8 cellular contexts compared by ENCODE assay signal in genomic region chr1:214394569-214394968, GRCh38.
DNase-seq lines count a peak whose midpoint lies in the region; FAIRE-seq and TF ChIP-seq lines count a peak whose summit lies in the region.
"Not testable (repeated sequence)": the region's sequence is repeated elsewhere in the genome, so short reads cannot be mapped to it uniquely, and the experiment has no call there.

No MANE protein-coding gene starts in this region.

- POLR2A ChIA-PET in SK-N-SH (lab: Yijun Ruan, JAX): not testable (repeated sequence)

- H3K9me3 Mint-ChIP-seq in osteocyte (ENCODE audit: unreplicated experiment): not testable (repeated sequence)

- H3F3A ChIP-seq in SK-N-SH (replicated peaks; ENCODE audit: insufficient read depth): not testable (repeated sequence)

- not testable (repeated sequence) for H3K9me2 ChIP-seq in SK-N-SH

- H3K36me3 ChIP-seq in SK-N-SH (replicated peaks in 1 of 2; ENCODE audit: control insufficient read depth in 1 of 2, insufficient read depth in 2 of 2, low read length in 1 of 2): peaks cover 51 to 70% of the 10 kb centered on the region in 2 experiments
- H3K36me3 ChIP-seq in bronchial epithelial cell (ENCODE audit: control insufficient read depth, insufficient read depth, low read length): peaks cover 29% of the 10 kb centered on the region

- DNase-seq in A172 (ENCODE audit: low spot score) (peak; percentile 75), Daoy (ENCODE audit: low read depth) (peak; percentile 39), HS-5 (ENCODE audit: low read depth) (peak; percentile 81), bronchial epithelial cell (ENCODE audit: low read depth) (peak; percentile 71), fibroblast of gingiva (ENCODE audit: low read depth) (peak; percentile 76), iris pigment epithelial cell (ENCODE audit: low read depth) (peak; percentile 96)
- not testable (repeated sequence) for DNase-seq in SK-N-SH; osteocyte (ENCODE audit: extremely low spot score, unreplicated experiment)

- WGBS in SK-N-SH (ENCODE audit: low lambda C conversion rate): 80% methylated on average over 3 of the region's 5 CpGs

- peaks cover 62% of the 10 kb centered on the region for H3K36me3 Mint-ChIP-seq in osteocyte (ENCODE audit: unreplicated experiment)

- not testable (repeated sequence) for TF ChIP-seq CTCF in SK-N-SH (IDR thresholded peaks at IDR 0.05); bronchial epithelial cell (IDR thresholded peaks at IDR 0.05; ENCODE audit: insufficient read depth, low read length, severe bottlenecking); osteocyte (IDR thresholded peaks at IDR 0.05)

- peak overlapping the region; percentile 38 for H3K27ac Mint-ChIP-seq in osteocyte (ENCODE audit: unreplicated experiment)

- peaks cover 48% of the 10 kb centered on the region; the same call in 1 of the 2 replicates for H3K79me2 ChIP-seq in SK-N-SH (ENCODE audit: insufficient read depth)

- H3K4me3 ChIP-seq in SK-N-SH (ENCODE audit: low read depth in 2 of 2, low read length in 1 of 2); bronchial epithelial cell (ENCODE audit: low read depth, low read length): not testable (repeated sequence)

- not testable (repeated sequence) for H3K27me3 Mint-ChIP-seq in osteocyte (ENCODE audit: unreplicated experiment)

- not testable (repeated sequence) for H2AFZ ChIP-seq in SK-N-SH (ENCODE audit: low read depth)

- H3K4me1 ChIP-seq in SK-N-SH (ENCODE audit: control insufficient read depth in 1 of 2, insufficient read depth in 2 of 2, low read depth in 1 of 2, low read length in 1 of 2): not testable (repeated sequence)

- CTCF ChIA-PET in SK-N-SH (lab: Yijun Ruan, JAX): interaction anchor here (1.0 kb wide), 1 partner anchor 11 kb away, joined by 3 read pairs; no protein-coding TSS in a partner anchor

- H3K4me1 Mint-ChIP-seq in osteocyte (ENCODE audit: unreplicated experiment): peaks cover 46% of the 10 kb centered on the region

- not testable (repeated sequence) for H3K27me3 ChIP-seq in SK-N-SH (ENCODE audit: insufficient read depth); bronchial epithelial cell (ENCODE audit: control insufficient read depth, insufficient read depth, low read length)

- not testable (repeated sequence) for FAIRE-seq in bronchial epithelial cell (lab: Jason Lieb, UNC)

- not testable (repeated sequence) for H3K9me3 ChIP-seq in SK-N-SH

- not testable (repeated sequence) for TF ChIP-seq EP300 in SK-N-SH (IDR thresholded peaks at IDR 0.05; ENCODE audit: borderline replicate concordance in 1 of 2, low read depth in 1 of 2, low read length in 1 of 2)

- not testable (repeated sequence) for TF ChIP-seq RAD21 in SK-N-SH (IDR thresholded peaks at IDR 0.05; ENCODE audit: low read length)

- not testable (repeated sequence) for H3K4me2 ChIP-seq in SK-N-SH

- not testable (repeated sequence) for H3K4me3 Mint-ChIP-seq in osteocyte (ENCODE audit: unreplicated experiment)

- H3K27ac ChIP-seq in SK-N-SH (ENCODE audit: low read depth in 2 of 2, low read length in 1 of 2): peak overlapping the region in 1 of 2 experiments; percentile 8; a peak in 2 of 4 replicates

- not testable (repeated sequence) for H3K9ac ChIP-seq in SK-N-SH

- not testable (repeated sequence) for H4K20me1 ChIP-seq in SK-N-SH (ENCODE audit: insufficient read depth)

TF ChIP-seq in SK-N-SH, 30 proteins besides CTCF, POLR2A, EP300 and RAD21:
- TF ChIP-seq TCF12 (IDR thresholded peaks at IDR 0.05): peak; percentile 26; the same call in 1 of the 2 replicates
- TF ChIP-seq FOSL2 (IDR thresholded peaks at IDR 0.05; ENCODE audit: borderline replicate concordance, low read depth): peak; percentile 34; the same call in 1 of the 2 replicates
- 0 out of 2 replicates have a peak, but pooled peaks have one; percentile 18 for TF ChIP-seq TEAD4 (IDR thresholded peaks at IDR 0.05; ENCODE audit: borderline replicate concordance, insufficient read depth)
- TF ChIP-seq PBX3 (IDR thresholded peaks at IDR 0.05): peak; percentile 45; the same call in 1 of the 2 replicates
- peak; percentile 25; the same call in 1 of the 2 replicates for TF ChIP-seq JUND (IDR thresholded peaks at IDR 0.05)
- TF ChIP-seq RXRA (IDR thresholded peaks at IDR 0.05; ENCODE audit: borderline replicate concordance, low read depth): 0 out of 2 replicates have a peak, but pooled peaks have one; percentile 25
